ENCODE assay signal across 10 cellular contexts in genomic region chr12:6547987-6548386, GRCh38. TPM values are rescaled to one million over a fixed set of nuclear protein-coding genes. Genes with fewer than 3 reads are reported as not detected.
A peak's percentile ranks its signal among the peaks of the same experiment; 100 is the strongest.
DNase-seq lines count a peak whose midpoint lies in the region; ATAC-seq, FAIRE-seq and TF ChIP-seq lines count a peak whose summit lies in the region.
"Had no signal": no experiment of that assay in that cellular context is flagged by ENCODE, and none has a peak within 500 bp of the region (broad histone marks: within the 10 kb centered on the region; RNA-seq: fewer than 3 reads in every experiment).

No MANE protein-coding gene starts in this region.

- no peaks in the 10 kb centered on the region for H3K27me3 ChIP-seq in transverse colon

- no peak overlapping the region for H3K4me3 ChIP-seq in transverse colon

- peaks cover 0 to 11% (median 4%) of the 10 kb centered on the region in 4 donors for H3K36me3 ChIP-seq in transverse colon

- no peak for TF ChIP-seq POLR2A in transverse colon (IDR thresholded peaks at IDR 0.05)

- TF ChIP-seq EP300 in transverse colon (IDR thresholded peaks at IDR 0.05; ENCODE audit: low read depth) = no peak

- in situ Hi-C loops in transverse colon (cut with MboI; ENCODE audit: low pct_ligation_motif_present in 1 of 4, low pct_unique_long_range_greater_than_20kb in 1 of 4, low sequenced_read_pairs in 3 of 4) = loop anchor here in 2 of 4 donors (10.0 to 25.0 kb wide), 3 partner anchors 111 to 211 kb away; partner anchors contain the start of genes CD27 (in 1 of the 2) and TNFRSF1A (in 1 of the 2)

- H3K27ac ChIP-seq in caudate nucleus (ENCODE audit: low read depth, low read length) = peak overlapping the region; percentile 82
- H3K27ac ChIP-seq in transverse colon = peak overlapping the region; percentile 5 to 91 (median 56)

- 76 to 81% methylated on average over 5 to 9 of the region's 9 CpGs for WGBS in transverse colon (ENCODE audit: low coverage in 1 of 2), 2 donors

- ATAC-seq in HG03521 (IDR thresholded peaks at IDR 0.05; ENCODE audit: unreplicated experiment) = no peak
- ATAC-seq: effector memory CD8-positive, alpha-beta T cell had no signal

- peaks cover 25 to 49% (median 26%) of the 10 kb centered on the region in 4 donors for H3K4me1 ChIP-seq in transverse colon

- peak; percentile 94 for FAIRE-seq in HTR-8/SVneo (lab: Jason Lieb, UNC)

- no peaks in the 10 kb centered on the region for H3K9me3 ChIP-seq in transverse colon

- no peak for TF ChIP-seq CTCF in transverse colon (IDR thresholded peaks at IDR 0.05)

- intact Hi-C loops in transverse colon (cut with DNase I; ENCODE audit: low total_unique reads) = no loop called here

- DNase-seq in HTR-8/SVneo (ENCODE audit: insufficient read length, low spot score) = peak; percentile 80
- no peak for DNase-seq in caudate nucleus (lab: John Stamatoyannopoulos, UW)
- DNase-seq in left kidney (ENCODE audit: low read depth, low spot score) = peak; percentile 42
- DNase-seq in transverse colon = no peak
- DNase-seq in hypothalamus (lab: John Stamatoyannopoulos, UW) = no peak
- DNase-seq in NK-92 treated with Interleukin-12 subunit alpha and Interleukin-12 subunit beta, amount 100 ng/mL, for 24 hours (lab: John Stamatoyannopoulos, UW) = no peak
- DNase-seq: activated CD8-positive, alpha-beta memory T cell treated with anti-CD3 and anti-CD28 coated beads, Interleukin-2, amount 50 U/mL, for 4 hours; effector memory CD8-positive, alpha-beta T cell; midbrain had no signal

RNA-seq across cellular contexts. Expression of gene IFFO1, which starts 7.9 kb away (rescaled TPM):
- total RNA-seq in transverse colon = 10 to 100 TPM in 1 of 4 donors, 1 to 10 TPM in 3; 6.1 to 54.2 (median 8.0) TPM

RNA-seq across cellular contexts. Expression of gene GAPDH, which starts 13.7 kb away (rescaled TPM):
- total RNA-seq in transverse colon = 1,000 to 10,000 TPM; 1,806 to 2,946 (median 2,333) TPM

RNA-seq across cellular contexts. Expression of gene NOP2, which starts 20.1 kb away (rescaled TPM):
- 100 to 1,000 TPM in 1 of 4 donors, 10 to 100 TPM in 3; 12.8 to 167 (median 30.5) TPM for total RNA-seq in transverse colon

RNA-seq across cellular contexts. Expression of gene NCAPD2, which starts 54.1 kb away (rescaled TPM):
- total RNA-seq in transverse colon = 10 to 100 TPM; 18.3 to 20.2 (median 19.2) TPM

RNA-seq across cellular contexts. Expression of gene MRPL51, which starts 54.9 kb away (rescaled TPM):
- 10 to 100 TPM in 3 of 4 donors, 1 to 10 TPM in 1; 2.6 to 49.7 (median 40.9) TPM for total RNA-seq in transverse colon

Comparison
In these comparisons a context has a peak if more than half of its experiments do, and no peak if none do; other contexts are left out.
1. DNase-seq: peak in HTR-8/SVneo (single experiment) and left kidney (single experiment); none in caudate nucleus (0 of 61), transverse colon (single experiment), hypothalamus (0 of 51) and NK-92 treated with Interleukin-12 subunit alpha and Interleukin-12 subunit beta, amount 100 ng/mL, for 24 hours (single experiment).